22 cellular contexts compared by ENCODE assay signal in genomic region chr16:3650631-3651265, GRCh38. TPM values are rescaled to one million over a fixed set of nuclear protein-coding genes. Genes with fewer than 3 reads are reported as not detected.
DNase-seq lines count a peak whose midpoint lies in the region; ATAC-seq and TF ChIP-seq lines count a peak whose summit lies in the region.
"Had no signal": no experiment of that assay in that cellular context is flagged by ENCODE, and none has a peak within 500 bp of the region (broad histone marks: within the 10 kb centered on the region; RNA-seq: fewer than 3 reads in every experiment).

No MANE protein-coding gene starts in this region.

- H3K18ac ChIP-seq in neuronal stem cell (ENCODE audit: low read length): no peak overlapping the region

- H3K9me3 Mint-ChIP-seq in stimulated activated naive CD8-positive, alpha-beta T cell treated with anti-CD3 and anti-CD28 coated beads, Interleukin-15, Interleukin-2, amounts not matched to agents 100 ng/mL and 50 ng/mL, for 24 hours: no peaks in the 10 kb centered on the region
- no peaks in the 10 kb centered on the region for H3K9me3 Mint-ChIP-seq in chondrocyte (ENCODE audit: low read depth)
- H3K9me3 Mint-ChIP-seq: activated naive CD8-positive, alpha-beta T cell treated with anti-CD3 and anti-CD28 coated beads for 36 hours; brain had no signal

- no peak for TF ChIP-seq CTCF in chondrocyte (IDR thresholded peaks at IDR 0.05)

- H3K4me1 ChIP-seq in neuronal stem cell (ENCODE audit: control insufficient read depth in 2 of 2, insufficient read depth in 1 of 2, low read depth in 1 of 2, low read length in 2 of 2): peaks cover 9 to 12% of the 10 kb centered on the region in 2 donors

- no CpG with 5 or more reads among the region's 13 CpGs for WGBS in neuronal stem cell (ENCODE audit: extremely low coverage in 2 of 2, insufficient read length in 2 of 2, insufficient replicate concordance in 1 of 2), 2 donors

- no peak overlapping the region for H3K14ac ChIP-seq in neuronal stem cell (ENCODE audit: low read length)

- no peak overlapping the region for H2BK5ac ChIP-seq in neuronal stem cell (ENCODE audit: low read length)

- no peak overlapping the region for H2BK15ac ChIP-seq in neuronal stem cell (ENCODE audit: low read length)

- H2AFZ ChIP-seq in neuronal stem cell (ENCODE audit: low read length): no peak overlapping the region
- H2AFZ ChIP-seq: hepatocyte had no signal

- peak overlapping the region; percentile 8 for H3K27ac Mint-ChIP-seq in stimulated activated naive CD8-positive, alpha-beta T cell treated with anti-CD3 and anti-CD28 coated beads, Interleukin-15, Interleukin-2, amounts not matched to agents 100 ng/mL and 50 ng/mL, for 24 hours
- no peak overlapping the region for H3K27ac Mint-ChIP-seq in chondrocyte (ENCODE audit: unreplicated experiment)

- H3K4me3 ChIP-seq in neuronal stem cell (ENCODE audit: low read length in 2 of 2): no peak overlapping the region
- H3K4me3 ChIP-seq: hepatocyte, lung, pancreas had no signal

- H2AK5ac ChIP-seq in neuronal stem cell (ENCODE audit: low read depth, low read length): no peak overlapping the region

- ATAC-seq in stimulated activated naive CD8-positive, alpha-beta T cell treated with anti-CD3 and anti-CD28 coated beads, Interleukin-15, Interleukin-2, amounts not matched to agents 100 U/mL and 50 U/mL, for 24 hours: no peak
- no peak for ATAC-seq in GM19328 (IDR thresholded peaks at IDR 0.05; ENCODE audit: unreplicated experiment)
- ATAC-seq: pancreas had no signal

- no peaks in the 10 kb centered on the region for H3K79me1 ChIP-seq in neuronal stem cell (ENCODE audit: low read depth, low read length)

- H3K36me3 Mint-ChIP-seq in stimulated activated naive CD8-positive, alpha-beta T cell treated with anti-CD3 and anti-CD28 coated beads, Interleukin-15, Interleukin-2, amounts not matched to agents 100 ng/mL and 50 ng/mL, for 24 hours (ENCODE audit: low read depth): peaks cover 29% of the 10 kb centered on the region
- H3K36me3 Mint-ChIP-seq in chondrocyte (ENCODE audit: low read depth): peaks cover 7% of the 10 kb centered on the region

- H4K91ac ChIP-seq in neuronal stem cell (ENCODE audit: low read depth, low read length, poor library complexity): no peak overlapping the region

- H3K27ac ChIP-seq in neuronal stem cell (replicated peaks; ENCODE audit: low read length): no peak overlapping the region
- H3K27ac ChIP-seq: hepatocyte, pancreas had no signal

- H2BK12ac ChIP-seq in neuronal stem cell (ENCODE audit: low read length): no peak overlapping the region

- no peak for DNase-seq in stimulated activated naive CD8-positive, alpha-beta T cell treated with anti-CD3 and anti-CD28 coated beads, Interleukin-15, Interleukin-2, amounts not matched to agents 100 U/mL and 50 U/mL, for 24 hours
- peak; percentile 67 for DNase-seq in chondrocyte (ENCODE audit: low spot score)
- DNase-seq in neuronal stem cell (ENCODE audit: low spot score): no peak
- DNase-seq in ureter (ENCODE audit: low spot score): peak; percentile 24
- DNase-seq in activated CD4-positive, alpha-beta T cell treated with anti-CD3 and anti-CD28 coated beads for 48 hours: no peak
- no peak for DNase-seq in CD1c-positive myeloid dendritic cell (ENCODE audit: extremely low spot score)
- DNase-seq: activated naive CD8-positive, alpha-beta T cell treated with anti-CD3 and anti-CD28 coated beads for 36 hours; AML-193; DND-41; foreskin melanocyte; MM.1S; NCI-H1436 treated with DMSO at 0.1 percent for 48 hours; NCI-H2171; NCI-H748 treated with DMSO at 0.1 percent for 48 hours; pancreas; stimulated activated CD4-positive, alpha-beta T cell treated with anti-CD3 and anti-CD28 coated beads, Interleukin-2, amount 100 ng/mL, for 24 hours; T-helper 1 cell had no signal

- H3K27me3 Mint-ChIP-seq in stimulated activated naive CD8-positive, alpha-beta T cell treated with anti-CD3 and anti-CD28 coated beads, Interleukin-15, Interleukin-2, amounts not matched to agents 100 ng/mL and 50 ng/mL, for 24 hours: no peaks in the 10 kb centered on the region
- H3K27me3 Mint-ChIP-seq in chondrocyte (ENCODE audit: low read depth): no peaks in the 10 kb centered on the region
- H3K27me3 Mint-ChIP-seq: activated naive CD8-positive, alpha-beta T cell treated with anti-CD3 and anti-CD28 coated beads for 36 hours; brain had no signal

- H3K4me1 Mint-ChIP-seq in stimulated activated naive CD8-positive, alpha-beta T cell treated with anti-CD3 and anti-CD28 coated beads, Interleukin-15, Interleukin-2, amounts not matched to agents 100 ng/mL and 50 ng/mL, for 24 hours (ENCODE audit: low read depth): no peaks in the 10 kb centered on the region
- peaks cover 1% of the 10 kb centered on the region for H3K4me1 Mint-ChIP-seq in chondrocyte (ENCODE audit: low read depth)

- peaks cover 13 to 51% of the 10 kb centered on the region in 2 donors for H3K36me3 ChIP-seq in neuronal stem cell (replicated peaks in 1 of 2; ENCODE audit: control insufficient read depth in 2 of 2, insufficient read depth in 2 of 2, low read length in 2 of 2)
- H3K36me3 ChIP-seq: pancreas had no signal

- H3K4me3 Mint-ChIP-seq in stimulated activated naive CD8-positive, alpha-beta T cell treated with anti-CD3 and anti-CD28 coated beads, Interleukin-15, Interleukin-2, amounts not matched to agents 100 ng/mL and 50 ng/mL, for 24 hours: no peak overlapping the region
- H3K4me3 Mint-ChIP-seq in chondrocyte (ENCODE audit: unreplicated experiment): no peak overlapping the region
- H3K4me3 Mint-ChIP-seq: activated naive CD8-positive, alpha-beta T cell treated with anti-CD3 and anti-CD28 coated beads for 36 hours; brain had no signal

- H3K4me2 ChIP-seq in neuronal stem cell (ENCODE audit: insufficient read depth, low read length, poor library complexity, severe bottlenecking): no peak overlapping the region
- H3K4me2 ChIP-seq: hepatocyte had no signal

- no peak overlapping the region for H3K9ac ChIP-seq in neuronal stem cell (ENCODE audit: low read depth, low read length, poor library complexity)

- H4K8ac ChIP-seq in neuronal stem cell (ENCODE audit: low read depth, low read length): no peak overlapping the region

- peak overlapping the region; percentile 50 for H3K23ac ChIP-seq in neuronal stem cell (ENCODE audit: low read depth, low read length, poor library complexity)

- peaks cover 0 to 2% of the 10 kb centered on the region in 2 donors for H3K9me3 ChIP-seq in neuronal stem cell (replicated peaks in 1 of 2; ENCODE audit: control insufficient read depth in 2 of 2, insufficient read depth in 1 of 2, low read depth in 1 of 2, low read length in 2 of 2)
- H3K9me3 ChIP-seq: pancreas had no signal

- H2BK120ac ChIP-seq in neuronal stem cell (ENCODE audit: low read depth, low read length): no peak overlapping the region

- no peaks in the 10 kb centered on the region for H3K27me3 ChIP-seq in neuronal stem cell (ENCODE audit: control insufficient read depth in 3 of 3, insufficient read depth in 3 of 3, low read depth in 1 of 3, low read length in 3 of 3)
- H3K27me3 ChIP-seq: hepatocyte, pancreas had no signal

- no peak overlapping the region for H3K4ac ChIP-seq in neuronal stem cell (ENCODE audit: low read length)

RNA-seq across cellular contexts. Expression of gene DNASE1, which starts 3.7 kb away (rescaled TPM):
- total RNA-seq in chondrocyte (10.3 to 17.8 TPM (median 12.2 TPM) in 3 replicates), ureter (18.0 TPM)
- polyA plus RNA-seq in neuronal stem cell (2013, experiment 1 of 2): 13.3 TPM
- 13.3 TPM for polyA plus RNA-seq in neuronal stem cell (2013, experiment 2 of 2)

RNA-seq across cellular contexts. Expression of gene SLX4, which starts 39.3 kb away (rescaled TPM):
- 9.3 to 11.8 TPM (median 9.9 TPM) in 3 replicates for total RNA-seq in chondrocyte
- 5.9 TPM for polyA plus RNA-seq in neuronal stem cell (2013, experiment 1 of 2)
- polyA plus RNA-seq in neuronal stem cell (2013, experiment 2 of 2): 5.9 TPM
- 5.8 TPM for total RNA-seq in ureter

Comparison
In these comparisons a context has a peak if more than half of its experiments do, and no peak if none do; other contexts are left out.
1. DNase-seq: peak in chondrocyte (single experiment) and ureter (single experiment); none in stimulated activated naive CD8-positive, alpha-beta T cell treated with anti-CD3 and anti-CD28 coated beads, Interleukin-15, Interleukin-2, amounts not matched to agents 100 U/mL and 50 U/mL, for 24 hours (single experiment), neuronal stem cell (single experiment), activated CD4-positive, alpha-beta T cell treated with anti-CD3 and anti-CD28 coated beads for 48 hours (single experiment) and CD1c-positive myeloid dendritic cell (single experiment).